ENCODE assay signal across 15 cellular contexts in the genomic region with DNA sequence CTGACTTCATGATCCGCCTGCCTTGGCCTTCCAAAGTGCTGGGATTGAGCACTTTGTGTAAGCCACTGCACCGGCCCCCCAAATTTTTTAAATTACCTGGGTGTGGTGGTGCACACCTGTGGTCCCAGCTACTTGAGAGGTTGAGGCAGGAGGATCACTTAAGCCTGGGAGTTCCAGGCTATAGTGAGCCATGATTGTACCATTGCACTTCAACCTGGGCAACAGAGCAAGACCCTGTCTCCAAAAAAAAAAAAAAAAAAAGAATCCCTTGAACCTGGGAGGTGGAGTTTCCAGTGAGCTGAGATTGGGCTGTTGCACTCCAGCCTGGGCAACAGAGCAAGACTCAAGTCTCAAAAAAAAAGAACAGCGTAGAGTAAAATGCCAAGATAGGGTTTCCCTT. TPM values are rescaled to one million over a fixed set of nuclear protein-coding genes. Genes with fewer than 3 reads are reported as not detected.
DNase-seq lines count a peak whose midpoint lies in the region; ATAC-seq lines count a peak whose summit lies in the region.
"Had no signal": no experiment of that assay in that cellular context is flagged by ENCODE, and none has a peak within 500 bp of the region (broad histone marks: within the 10 kb centered on the region; RNA-seq: fewer than 3 reads in every experiment).

No MANE protein-coding gene starts in this region.

- peaks cover 10% of the 10 kb centered on the region for H3K36me3 Mint-ChIP-seq in activated naive CD4-positive, alpha-beta T cell treated with anti-CD3 and anti-CD28 coated beads, Interleukin-2, amount 50 U/mL, for 24 hours
- H3K36me3 Mint-ChIP-seq in activated CD8-positive, alpha-beta T cell treated with anti-CD3 and anti-CD28 coated beads, Interleukin-2, amount 10 ng/mL, durations not matched to agents 7 days and 5 days (ENCODE audit: low read depth) = peaks cover 84% of the 10 kb centered on the region
- H3K36me3 Mint-ChIP-seq in stimulated activated effector memory CD8-positive, alpha-beta T cell treated with anti-CD3 and anti-CD28 coated beads, Interleukin-12 subunit alpha, Interleukin-12 subunit beta, amount 100 ng/mL, for 72 hours = peaks cover 100% of the 10 kb centered on the region

- POLR2A ChIA-PET in activated CD8-positive, alpha-beta T cell treated with anti-CD3 and anti-CD28 coated beads, Interleukin-2, amount 10 ng/mL, durations not matched to agents 7 days and 5 days (lab: Charles Lee) = interaction anchor here (7.6 kb wide), 1 partner anchor 13 kb away, joined by 42 read pairs; no protein-coding TSS in a partner anchor

- intact Hi-C loops in head of caudate nucleus (cut with DNase I) = no loop called here

- H3K4me3 Mint-ChIP-seq in activated naive CD4-positive, alpha-beta T cell treated with anti-CD3 and anti-CD28 coated beads, Interleukin-2, amount 50 U/mL, for 24 hours = no peak overlapping the region
- no peak overlapping the region for H3K4me3 Mint-ChIP-seq in activated CD8-positive, alpha-beta T cell treated with anti-CD3 and anti-CD28 coated beads, Interleukin-2, amount 10 ng/mL, durations not matched to agents 7 days and 5 days
- no peak overlapping the region for H3K4me3 Mint-ChIP-seq in stimulated activated effector memory CD8-positive, alpha-beta T cell treated with anti-CD3 and anti-CD28 coated beads, Interleukin-12 subunit alpha, Interleukin-12 subunit beta, amount 100 ng/mL, for 72 hours
- H3K4me3 Mint-ChIP-seq: activated T-helper 1 cell treated with anti-CD3 and anti-CD28 coated beads, Interleukin-12 subunit alpha, Interleukin-12 subunit beta, Interleukin-2, Interleukin-4 antibody, amounts not matched to agents 30 ng/mL and 10 ng/mL and 1 ng/mL, durations not matched to agents 14 hours and 24 hours and 36 hours had no signal

- H3K4me1 Mint-ChIP-seq in activated naive CD4-positive, alpha-beta T cell treated with anti-CD3 and anti-CD28 coated beads, Interleukin-2, amount 50 U/mL, for 24 hours = peaks cover 45% of the 10 kb centered on the region
- peaks cover 36% of the 10 kb centered on the region for H3K4me1 Mint-ChIP-seq in activated CD8-positive, alpha-beta T cell treated with anti-CD3 and anti-CD28 coated beads, Interleukin-2, amount 10 ng/mL, durations not matched to agents 7 days and 5 days (ENCODE audit: low read depth)
- peaks cover 53% of the 10 kb centered on the region for H3K4me1 Mint-ChIP-seq in stimulated activated effector memory CD8-positive, alpha-beta T cell treated with anti-CD3 and anti-CD28 coated beads, Interleukin-12 subunit alpha, Interleukin-12 subunit beta, amount 100 ng/mL, for 72 hours

- CTCF ChIA-PET in activated CD8-positive, alpha-beta T cell treated with anti-CD3 and anti-CD28 coated beads, Interleukin-2, amount 10 ng/mL, durations not matched to agents 7 days and 5 days (lab: Charles Lee) = interaction anchor here (1.1 to 2.5 kb wide), 4 partner anchors 18 to 174 kb away, joined by 3 to 12 read pairs (median 6); no protein-coding TSS in a partner anchor

- DNase-seq in activated naive CD4-positive, alpha-beta T cell treated with anti-CD3 and anti-CD28 coated beads, Interleukin-2, amount 50 U/mL, for 16 hours = no peak
- DNase-seq in activated CD8-positive, alpha-beta T cell treated with anti-CD3 and anti-CD28 coated beads, Interleukin-2, amount 10 ng/mL, durations not matched to agents 7 days and 5 days = no peak
- DNase-seq in stimulated activated effector memory CD8-positive, alpha-beta T cell treated with anti-CD3 and anti-CD28 coated beads, Interleukin-12 subunit alpha, Interleukin-12 subunit beta, amount 100 ng/mL, for 72 hours (ENCODE audit: low spot score in 2 of 2) = no peak
- no peak for DNase-seq in head of caudate nucleus
- DNase-seq: GOT3, NCI-H1092, NCI-H2029, NCI-H2227 treated with DMSO at 0.1 percent for 48 hours, NCI-H748 treated with DMSO at 0.1 percent for 48 hours, psoas muscle, RPMI8226, testis had no signal

- H3K27ac Mint-ChIP-seq in activated naive CD4-positive, alpha-beta T cell treated with anti-CD3 and anti-CD28 coated beads, Interleukin-2, amount 50 U/mL, for 24 hours = peak overlapping the region; percentile 65
- H3K27ac Mint-ChIP-seq in activated CD8-positive, alpha-beta T cell treated with anti-CD3 and anti-CD28 coated beads, Interleukin-2, amount 10 ng/mL, durations not matched to agents 7 days and 5 days = peak overlapping the region; percentile 71
- H3K27ac Mint-ChIP-seq in stimulated activated effector memory CD8-positive, alpha-beta T cell treated with anti-CD3 and anti-CD28 coated beads, Interleukin-12 subunit alpha, Interleukin-12 subunit beta, amount 100 ng/mL, for 72 hours = peak overlapping the region; percentile 84

- ATAC-seq in activated CD8-positive, alpha-beta T cell treated with anti-CD3 and anti-CD28 coated beads, Interleukin-2, amount 10 ng/mL, durations not matched to agents 7 days and 5 days = no peak
- no peak for ATAC-seq in stimulated activated effector memory CD8-positive, alpha-beta T cell treated with anti-CD3 and anti-CD28 coated beads, Interleukin-12 subunit alpha, Interleukin-12 subunit beta, amount 100 ng/mL, for 72 hours
- ATAC-seq in HG03039 (IDR thresholded peaks at IDR 0.05; ENCODE audit: unreplicated experiment) = no peak
- ATAC-seq: psoas muscle had no signal

- H3K27me3 Mint-ChIP-seq in activated naive CD4-positive, alpha-beta T cell treated with anti-CD3 and anti-CD28 coated beads, Interleukin-2, amount 50 U/mL, for 24 hours = no peaks in the 10 kb centered on the region
- H3K27me3 Mint-ChIP-seq in activated CD8-positive, alpha-beta T cell treated with anti-CD3 and anti-CD28 coated beads, Interleukin-2, amount 10 ng/mL, durations not matched to agents 7 days and 5 days (ENCODE audit: low read depth) = no peaks in the 10 kb centered on the region

- no peaks in the 10 kb centered on the region for H3K9me3 Mint-ChIP-seq in activated naive CD4-positive, alpha-beta T cell treated with anti-CD3 and anti-CD28 coated beads, Interleukin-2, amount 50 U/mL, for 24 hours
- H3K9me3 Mint-ChIP-seq in activated CD8-positive, alpha-beta T cell treated with anti-CD3 and anti-CD28 coated beads, Interleukin-2, amount 10 ng/mL, durations not matched to agents 7 days and 5 days (ENCODE audit: insufficient read depth) = no peaks in the 10 kb centered on the region
- H3K9me3 Mint-ChIP-seq in stimulated activated effector memory CD8-positive, alpha-beta T cell treated with anti-CD3 and anti-CD28 coated beads, Interleukin-12 subunit alpha, Interleukin-12 subunit beta, amount 100 ng/mL, for 72 hours = no peaks in the 10 kb centered on the region
- H3K9me3 Mint-ChIP-seq: activated T-helper 1 cell treated with anti-CD3 and anti-CD28 coated beads, Interleukin-12 subunit alpha, Interleukin-12 subunit beta, Interleukin-2, Interleukin-4 antibody, amounts not matched to agents 30 ng/mL and 10 ng/mL and 1 ng/mL, durations not matched to agents 14 hours and 24 hours and 36 hours had no signal

RNA-seq across cellular contexts. Expression of a gene that starts 15.2 kb away (rescaled TPM):
- total RNA-seq in activated CD8-positive, alpha-beta T cell treated with anti-CD3 and anti-CD28 coated beads, Interleukin-2, amount 10 ng/mL, durations not matched to agents 7 days and 5 days = 10 to 100 TPM; 67.5 to 69.6 TPM

RNA-seq across cellular contexts. Expression of a gene that starts 15.9 kb away (rescaled TPM):
- total RNA-seq in activated CD8-positive, alpha-beta T cell treated with anti-CD3 and anti-CD28 coated beads, Interleukin-2, amount 10 ng/mL, durations not matched to agents 7 days and 5 days = 1 to 10 TPM; 6.6 to 7.5 TPM

RNA-seq across cellular contexts. Expression of a gene that starts 35.0 kb away (rescaled TPM):
- 1 to 10 TPM; 6.1 to 7.0 TPM for total RNA-seq in activated CD8-positive, alpha-beta T cell treated with anti-CD3 and anti-CD28 coated beads, Interleukin-2, amount 10 ng/mL, durations not matched to agents 7 days and 5 days

RNA-seq across cellular contexts. Expression of a gene that starts 50.1 kb away (rescaled TPM):
- total RNA-seq in activated CD8-positive, alpha-beta T cell treated with anti-CD3 and anti-CD28 coated beads, Interleukin-2, amount 10 ng/mL, durations not matched to agents 7 days and 5 days = 10 to 100 TPM; 76.0 to 77.1 TPM
